Comparison of ENCODE assay signal across 17 cellular contexts in genomic region chr1:164702216-164702615, GRCh38.
DNase-seq lines count a peak whose midpoint lies in the region; ATAC-seq, FAIRE-seq and TF ChIP-seq lines count a peak whose summit lies in the region.
"Had no signal": no experiment of that assay in that cellular context is flagged by ENCODE, and none has a peak within 500 bp of the region (broad histone marks: within the 10 kb centered on the region; RNA-seq: fewer than 3 reads in every experiment).

No MANE protein-coding gene starts in this region.

- H3K27me3 ChIP-seq in IMR-90 (ENCODE audit: control insufficient read depth, insufficient read depth, low read length) (no peaks in the 10 kb centered on the region), H1 (replicated peaks in 1 of 4; ENCODE audit: control insufficient read depth in 3 of 4, extremely low read depth in 1 of 4, insufficient read depth in 3 of 4, low read length in 3 of 4) (no peaks in the 10 kb centered on the region), rectal smooth muscle tissue (ENCODE audit: control insufficient read depth, insufficient read depth, low read length) (no peaks in the 10 kb centered on the region), left lung (no peaks in the 10 kb centered on the region)
- H3K27me3 ChIP-seq: ascending aorta had no signal

- no peak overlapping the region for H4K8ac ChIP-seq in IMR-90 (ENCODE audit: low read depth in 2 of 2, low read length in 2 of 2)
- H4K8ac ChIP-seq in H1 (ENCODE audit: extremely low read depth, insufficient read depth, low read length), result no peak overlapping the region

- TF ChIP-seq RAD21 in IMR-90 (IDR thresholded peaks at IDR 0.05; ENCODE audit: low read length) (no peak), H1 (IDR thresholded peaks at IDR 0.05 in 1 of 2, conservative IDR thresholded peaks at IDR 0.05 in 1 of 2; ENCODE audit: low read depth in 2 of 2, low read length in 2 of 2) (no peak)

- no peak overlapping the region for H3K14ac ChIP-seq in IMR-90 (replicated peaks; ENCODE audit: low read depth, low read length)
- no peak overlapping the region for H3K14ac ChIP-seq in H1 (ENCODE audit: insufficient read length)

- POLR2A ChIA-PET in IMR-90 (lab: Charles Lee; ENCODE audit: unreplicated experiment), result no interaction called here
- POLR2A ChIA-PET in H1 (lab: Charles Lee; ENCODE audit: partially characterized antibody), result interaction anchor here (1.5 kb wide), 1 partner anchor 9 kb away, joined by 3 read pairs; no protein-coding TSS in a partner anchor

- H2AK9ac ChIP-seq in IMR-90 (replicated peaks; ENCODE audit: low read depth, low read length, poor library complexity), result no peak overlapping the region

- peaks cover 14% of the 10 kb centered on the region for H3K9me1 ChIP-seq in IMR-90 (ENCODE audit: insufficient read depth, low read length)

- H4K91ac ChIP-seq in IMR-90 (ENCODE audit: insufficient read depth, low read depth, low read length) (no peak overlapping the region), H1 (replicated peaks; ENCODE audit: insufficient read length, low read length) (no peak overlapping the region)

- CTCF ChIA-PET in IMR-90 (lab: Yijun Ruan, JAX) (no interaction called here), H1 (lab: Charles Lee; ENCODE audit: partially characterized antibody) (interaction anchor here (0.6 to 9.5 kb wide), 5 partner anchors 13 to 658 kb away, joined by 3 to 64 read pairs (median 4); no protein-coding TSS in a partner anchor)

- DNase-seq in D721Med (ENCODE audit: insufficient read length, low spot score) (no peak), IMR-90 (peak; percentile 71), H1 (ENCODE audit: low read depth in 1 of 2, low spot score in 2 of 2) (no peak), left lung (no peak)
- no peak for DNase-seq in stimulated activated CD4-positive, alpha-beta T cell treated with anti-CD3 and anti-CD28 coated beads, Interleukin-2, amount 100 ng/mL, for 24 hours
- DNase-seq: activated CD4-positive, alpha-beta memory T cell treated with anti-CD3 and anti-CD28 coated beads, Interleukin-2, amount 10 ng/mL, durations not matched to agents 7 days and 5 days; NCI-H2107; nucleus accumbens had no signal

- H3K23me2 ChIP-seq in H1 (ENCODE audit: low read depth, low read length), result no peaks in the 10 kb centered on the region

- no peak overlapping the region for H2BK120ac ChIP-seq in IMR-90 (ENCODE audit: low read depth, low read length)
- H2BK120ac ChIP-seq in H1 (replicated peaks; ENCODE audit: low read depth, low read length), result no peak overlapping the region

- TF ChIP-seq CTCF in D721Med (IDR thresholded peaks at IDR 0.05; ENCODE audit: insufficient read depth, missing control alignments) (no peak), IMR-90 (conservative IDR thresholded peaks at IDR 0.05; ENCODE audit: low read depth, low read length) (no peak), H1 (IDR thresholded peaks at IDR 0.05; ENCODE audit: control extremely low read depth in 1 of 3, insufficient read depth in 1 of 3, low read depth in 1 of 3, low read length in 3 of 3) (no peak), left lung (IDR thresholded peaks at IDR 0.05) (no peak)

- H3K18ac ChIP-seq in IMR-90 (ENCODE audit: low read depth, low read length) (no peak overlapping the region), H1 (ENCODE audit: extremely low read depth, low read length) (no peak overlapping the region)

- BruUV-seq in IMR-90 (replicated peaks; lab: Mats Ljungman, UMichigan), result no TSS peak

- H3K23ac ChIP-seq in IMR-90 (ENCODE audit: low read depth, low read length) (no peak overlapping the region), H1 (ENCODE audit: insufficient read length) (no peak overlapping the region)

- dilution Hi-C loops in IMR-90 (cut with HindIII; ENCODE audit: low sequenced_read_pairs, unreplicated experiment), result no loop called here

- H2BK20ac ChIP-seq in IMR-90 (ENCODE audit: low read depth, low read length) (no peak overlapping the region), H1 (ENCODE audit: low read length) (no peak overlapping the region)

- H3K4me3 ChIP-seq in IMR-90 (ENCODE audit: insufficient read depth, low read depth, low read length), result no peak overlapping the region
- H3K4me3 ChIP-seq in H1 (ENCODE audit: extremely low read depth in 1 of 4, insufficient read depth in 2 of 4, low read depth in 3 of 4, low read length in 4 of 4), result no peak overlapping the region
- no peak overlapping the region for H3K4me3 ChIP-seq in rectal smooth muscle tissue (ENCODE audit: low read length)
- no peak overlapping the region for H3K4me3 ChIP-seq in left lung
- H3K4me3 ChIP-seq: ascending aorta, BLaER1, skin epidermis had no signal

- no peak overlapping the region for H3K27ac ChIP-seq in IMR-90 (ENCODE audit: insufficient read depth, low read length)
- H3K27ac ChIP-seq in H1 (ENCODE audit: low read depth, low read length), result no peak overlapping the region
- peak overlapping the region; percentile 33 for H3K27ac ChIP-seq in rectal smooth muscle tissue (ENCODE audit: low read depth, low read length)
- H3K27ac ChIP-seq in left lung, result no peak overlapping the region
- H3K27ac ChIP-seq: ascending aorta, BLaER1, skin epidermis had no signal

- no peak for TF ChIP-seq EP300 in H1 (IDR thresholded peaks at IDR 0.05; ENCODE audit: borderline replicate concordance in 1 of 2, low read depth in 2 of 2, low read length in 2 of 2)

- ATAC-seq in IMR-90 (ENCODE audit: low read depth), result peak; percentile 45
- ATAC-seq in GM21786 (IDR thresholded peaks at IDR 0.05; ENCODE audit: unreplicated experiment), result no peak
- no peak for ATAC-seq in left lung
- no peak for ATAC-seq in HG03378 (IDR thresholded peaks at IDR 0.05; ENCODE audit: unreplicated experiment)
- ATAC-seq: activated T-helper 17 cell treated with anti-CD3 and anti-CD28 coated beads, Interleukin-2, amount 50 U/mL, for 72 hours had no signal

- H3K4me2 ChIP-seq in IMR-90 (ENCODE audit: low read depth, low read length), result peak overlapping the region; percentile 29; the same call in 1 of the 2 replicates
- H3K4me2 ChIP-seq in H1 (ENCODE audit: insufficient read depth in 1 of 2, low read depth in 2 of 2, low read length in 2 of 2), result no peak overlapping the region; a peak in 1 of 4 replicates
- H3K4me2 ChIP-seq: BLaER1 had no signal

- H4K5ac ChIP-seq in IMR-90 (ENCODE audit: low read depth, low read length), result no peak overlapping the region
- H4K5ac ChIP-seq in H1 (ENCODE audit: insufficient read length, low read depth, low read length), result no peak overlapping the region

- peaks cover 7 to 17% of the 10 kb centered on the region in 2 experiments; a peak in 3 of 4 replicates for H3K79me1 ChIP-seq in IMR-90 (ENCODE audit: low read depth in 1 of 2, low read length in 2 of 2)
- peaks cover 9% of the 10 kb centered on the region for H3K79me1 ChIP-seq in H1 (ENCODE audit: low read depth, low read length)

- H3K9me3 ChIP-seq in IMR-90 (ENCODE audit: control insufficient read depth, insufficient read depth, low read length) (no peaks in the 10 kb centered on the region), H1 (ENCODE audit: insufficient read depth in 2 of 2, low read depth in 1 of 2, low read length in 1 of 2) (no peaks in the 10 kb centered on the region), left lung (no peaks in the 10 kb centered on the region)
- H3K9me3 ChIP-seq: ascending aorta, BLaER1 had no signal

- in situ Hi-C loops in IMR-90 (cut with MboI; ENCODE audit: low sequenced_read_pairs), result no loop called here

- H2AFZ ChIP-seq in IMR-90 (replicated peaks; ENCODE audit: low read length, poor library complexity), result no peak overlapping the region
- H2AFZ ChIP-seq in H1 (ENCODE audit: low read length), result no peak overlapping the region

- no CpG with 5 or more reads among the region's 1 CpG for WGBS in IMR-90 (ENCODE audit: extremely low coverage in 2 of 2, insufficient read length in 1 of 2), 2 experiments
- 88% methylated on average over 1 of the region's 1 CpG; no CpG with 5 or more reads in 1 of the 2 experiments for WGBS in H1 (ENCODE audit: extremely low coverage in 1 of 2, insufficient coverage in 1 of 2, insufficient read length in 1 of 2, insufficient replicate concordance in 2 of 2, low coverage in 1 of 2, low lambda C conversion rate in 2 of 2, missing lambda C conversion rate in 1 of 2), 2 experiments

- H3K9ac ChIP-seq in IMR-90 (ENCODE audit: low read depth, low read length) (no peak overlapping the region), H1 (replicated peaks in 1 of 4; ENCODE audit: extremely low read depth in 1 of 4, low read depth in 3 of 4, low read length in 3 of 4) (no peak overlapping the region), rectal smooth muscle tissue (ENCODE audit: low read length) (no peak overlapping the region)
- H3K9ac ChIP-seq: BLaER1 had no signal

- H3K4ac ChIP-seq in IMR-90 (ENCODE audit: low read depth, low read length), result no peak overlapping the region
- H3K4ac ChIP-seq in H1 (replicated peaks; ENCODE audit: insufficient read length, low read depth, low read length), result no peak overlapping the region

- H3K79me2 ChIP-seq in H1 (ENCODE audit: control insufficient read depth in 1 of 2, insufficient read depth in 2 of 2, low read length in 2 of 2), result peaks cover 4 to 98% of the 10 kb centered on the region in 2 experiments; a peak in 3 of 4 replicates

- H3K36me3 ChIP-seq in IMR-90 (ENCODE audit: control insufficient read depth, insufficient read depth, low read length) (no peaks in the 10 kb centered on the region), H1 (ENCODE audit: control insufficient read depth in 2 of 4, insufficient read depth in 4 of 4, low read length in 3 of 4) (no peaks in the 10 kb centered on the region), rectal smooth muscle tissue (ENCODE audit: control insufficient read depth, insufficient read depth, low read length) (no peaks in the 10 kb centered on the region), left lung (no peaks in the 10 kb centered on the region)
- H3K36me3 ChIP-seq: ascending aorta had no signal

- H4K20me1 ChIP-seq in IMR-90 (ENCODE audit: insufficient read depth, low read length) (no peaks in the 10 kb centered on the region), H1 (replicated peaks in 1 of 2; ENCODE audit: control insufficient read depth in 1 of 2, insufficient read depth in 2 of 2, low read length in 2 of 2) (peaks cover 11 to 13% of the 10 kb centered on the region in 2 experiments)

- H2BK5ac ChIP-seq in IMR-90 (ENCODE audit: low read depth, low read length, poor library complexity, severe bottlenecking) (no peak overlapping the region), H1 (ENCODE audit: low read depth, low read length) (no peak overlapping the region)

- H3K4me1 ChIP-seq in IMR-90 (ENCODE audit: control insufficient read depth, insufficient read depth, low read length), result peaks cover 16% of the 10 kb centered on the region
- H3K4me1 ChIP-seq in H1 (replicated peaks in 1 of 4; ENCODE audit: control insufficient read depth in 3 of 4, insufficient read depth in 4 of 4, low read length in 3 of 4), result peaks cover 0 to 14% (median 11%) of the 10 kb centered on the region in 4 experiments; a peak in 5 of 7 replicates
- peaks cover 53% of the 10 kb centered on the region for H3K4me1 ChIP-seq in rectal smooth muscle tissue (ENCODE audit: control insufficient read depth, insufficient read depth, low read length)
- H3K4me1 ChIP-seq in left lung, result peaks cover 0 to 13% of the 10 kb centered on the region in 2 donors
- H3K4me1 ChIP-seq: BLaER1 had no signal

- H2BK15ac ChIP-seq in IMR-90 (ENCODE audit: low read depth, low read length) (no peak overlapping the region), H1 (ENCODE audit: low read length) (no peak overlapping the region)

- FAIRE-seq in D721Med (lab: Jason Lieb, UNC) (peak; percentile 25), H1 (lab: Jason Lieb, UNC) (no peak)
- FAIRE-seq: frontal cortex, TTC549 had no signal

- H2AK5ac ChIP-seq in IMR-90 (ENCODE audit: low read depth, low read length), result no peak overlapping the region
- H2AK5ac ChIP-seq in H1 (ENCODE audit: low read depth, low read length), result no peak overlapping the region

- no peak for TF ChIP-seq POLR2A in IMR-90 (IDR thresholded peaks at IDR 0.05; ENCODE audit: low read depth, low read length)
- no peak for TF ChIP-seq POLR2A in H1 (IDR thresholded peaks at IDR 0.05; ENCODE audit: control extremely low read depth in 1 of 2, low read depth in 2 of 2, low read length in 2 of 2)

- intact Hi-C loops in IMR-90 (cut with micrococcal nuclease) (no loop called here), left lung (cut with DNase I) (no loop called here)

- no peak overlapping the region for H2BK12ac ChIP-seq in H1 (ENCODE audit: low read depth, low read length)

- H3K56ac ChIP-seq in IMR-90 (ENCODE audit: extremely low read depth, insufficient read depth, low read length) (no peak overlapping the region), H1 (replicated peaks; ENCODE audit: insufficient read length, low read depth, low read length) (no peak overlapping the region)
